Comparison of ENCODE assay signal across 18 cellular contexts in genomic region chr7:53642361-53642760, GRCh38.
A peak's percentile ranks its signal among the peaks of the same experiment; 100 is the strongest.
DNase-seq lines count a peak whose midpoint lies in the region; ATAC-seq, FAIRE-seq and TF ChIP-seq lines count a peak whose summit lies in the region.
"Had no signal": no experiment of that assay in that cellular context is flagged by ENCODE, and none has a peak within 500 bp of the region (broad histone marks: within the 10 kb centered on the region; RNA-seq: fewer than 3 reads in every experiment).

No MANE protein-coding gene starts in this region.

- peak overlapping the region; percentile 59; the same call in 1 of the 2 replicates for H3K4me2 ChIP-seq in GM23338
- H3K4me2 ChIP-seq in astrocyte (ENCODE audit: low read length), result no peak overlapping the region
- H3K4me2 ChIP-seq in neural progenitor cell, result no peak overlapping the region
- H3K4me2 ChIP-seq: A549 had no signal

- H3K9me3 ChIP-seq in astrocyte (ENCODE audit: insufficient read depth, low read depth, low read length) (no peaks in the 10 kb centered on the region), neural progenitor cell (ENCODE audit: low read depth) (no peaks in the 10 kb centered on the region), HAP-1 (no peaks in the 10 kb centered on the region)
- H3K9me3 ChIP-seq: A549 had no signal

- H3K27me3 ChIP-seq in GM23338 (ENCODE audit: insufficient read depth) (no peaks in the 10 kb centered on the region), astrocyte (ENCODE audit: insufficient read depth, low read length) (no peaks in the 10 kb centered on the region), neural progenitor cell (no peaks in the 10 kb centered on the region), HAP-1 (ENCODE audit: low read depth) (no peaks in the 10 kb centered on the region)

- TF ChIP-seq CTCF in GM23338 (conservative IDR thresholded peaks at IDR 0.05; ENCODE audit: low read depth in 2 of 2) (no peak), astrocyte (IDR thresholded peaks at IDR 0.05; ENCODE audit: insufficient read depth, low read depth, low read length) (no peak), neural progenitor cell (IDR thresholded peaks at IDR 0.05) (no peak)

- DNase-seq in GM23338 (ENCODE audit: low spot score) (no peak), astrocyte (ENCODE audit: low read depth) (peak; percentile 12), iris pigment epithelial cell (ENCODE audit: low read depth) (peak; percentile 0), neural progenitor cell (ENCODE audit: low spot score) (no peak), NCI-H1694 treated with DMSO at 0.1 percent for 48 hours (lab: John Stamatoyannopoulos, UW) (no peak), HAP-1 (ENCODE audit: low spot score in 2 of 2) (no peak)
- DNase-seq in activated CD8-positive, alpha-beta memory T cell treated with anti-CD3 and anti-CD28 coated beads for 24 hours, result no peak
- DNase-seq: C1 segment of cervical spinal cord, NCI-H1048, NCI-H146, NCI-H2081 treated with DMSO at 0.1 percent for 48 hours, NCI-H510A treated with DMSO at 0.1 percent for 48 hours had no signal

- peaks cover 3% of the 10 kb centered on the region for H3K27me3 Mint-ChIP-seq in GM23338 (ENCODE audit: insufficient read depth, low read depth, poor library complexity)
- H3K27me3 Mint-ChIP-seq in astrocyte (ENCODE audit: low read depth, unreplicated experiment), result no peaks in the 10 kb centered on the region
- H3K27me3 Mint-ChIP-seq in neural progenitor cell (ENCODE audit: insufficient read depth, low read depth), result no peaks in the 10 kb centered on the region

- FAIRE-seq in astrocyte (lab: Jason Lieb, UNC), result no peak
- FAIRE-seq: A549, K562 had no signal

- in situ Hi-C loops in HAP-1 (cut with MboI; ENCODE audit: low sequenced_read_pairs), result no loop called here

- H3K9ac ChIP-seq in astrocyte (ENCODE audit: low read length) (no peak overlapping the region), neural progenitor cell (no peak overlapping the region)

- H3K36me3 Mint-ChIP-seq in GM23338 (ENCODE audit: low read depth) (peaks cover 11% of the 10 kb centered on the region; the same call in 2 of the 3 replicates), astrocyte (ENCODE audit: low read depth, unreplicated experiment) (no peaks in the 10 kb centered on the region), neural progenitor cell (no peaks in the 10 kb centered on the region)

- H3K4me1 Mint-ChIP-seq in GM23338, result peaks cover 25% of the 10 kb centered on the region
- peaks cover 22% of the 10 kb centered on the region for H3K4me1 Mint-ChIP-seq in astrocyte (ENCODE audit: low read depth, unreplicated experiment)
- peaks cover 15% of the 10 kb centered on the region for H3K4me1 Mint-ChIP-seq in neural progenitor cell

- H3F3A ChIP-seq in GM23338 (replicated peaks; ENCODE audit: low read depth), result no peaks in the 10 kb centered on the region
- H3F3A ChIP-seq in neural progenitor cell (ENCODE audit: low read depth), result no peaks in the 10 kb centered on the region

- H4K20me1 ChIP-seq in GM23338 (replicated peaks; ENCODE audit: insufficient read depth) (no peaks in the 10 kb centered on the region), astrocyte (ENCODE audit: insufficient read depth, low read length) (no peaks in the 10 kb centered on the region), neural progenitor cell (ENCODE audit: low read depth) (no peaks in the 10 kb centered on the region)

- H3K36me3 ChIP-seq in GM23338 (ENCODE audit: insufficient read depth) (no peaks in the 10 kb centered on the region), astrocyte (ENCODE audit: insufficient read depth, low read length) (no peaks in the 10 kb centered on the region), neural progenitor cell (no peaks in the 10 kb centered on the region), HAP-1 (replicated peaks) (no peaks in the 10 kb centered on the region)

- H3K4me3 Mint-ChIP-seq in GM23338 (no peak overlapping the region), astrocyte (ENCODE audit: unreplicated experiment) (no peak overlapping the region), neural progenitor cell (no peak overlapping the region)

- H3K4me3 ChIP-seq in GM23338 (no peak overlapping the region), astrocyte (ENCODE audit: insufficient read depth, low read depth, low read length) (no peak overlapping the region), neural progenitor cell (no peak overlapping the region), HAP-1 (no peak overlapping the region)
- H3K4me3 ChIP-seq: A549, K562 had no signal

- H3K27ac ChIP-seq in GM23338 (ENCODE audit: low read depth) (no peak overlapping the region), astrocyte (ENCODE audit: low read depth, low read length) (no peak overlapping the region), neural progenitor cell (no peak overlapping the region)
- H3K27ac ChIP-seq: A549 had no signal

- H3K27ac Mint-ChIP-seq in GM23338 (no peak overlapping the region), astrocyte (ENCODE audit: unreplicated experiment) (peak overlapping the region; percentile 96), neural progenitor cell (peak overlapping the region; percentile 10)

- H3K9me2 ChIP-seq in GM23338 (ENCODE audit: insufficient read depth), result peaks cover 2% of the 10 kb centered on the region; the same call in 1 of the 2 replicates

- H3K9me3 Mint-ChIP-seq in GM23338 (peaks cover 2% of the 10 kb centered on the region; the same call in 1 of the 3 replicates), astrocyte (ENCODE audit: unreplicated experiment) (peaks cover 3% of the 10 kb centered on the region), neural progenitor cell (peaks cover 6% of the 10 kb centered on the region)

- ATAC-seq in GM23338 (no peak), GM21576 (IDR thresholded peaks at IDR 0.05; ENCODE audit: unreplicated experiment) (no peak)
- ATAC-seq: A549, HCT116, K562, Panc1, Right ventricle myocardium inferior had no signal

- H2AFZ ChIP-seq in GM23338 (no peak overlapping the region), astrocyte (ENCODE audit: low read depth, low read length) (no peak overlapping the region), neural progenitor cell (replicated peaks) (no peak overlapping the region)

- H3K4me1 ChIP-seq in GM23338 (ENCODE audit: insufficient read depth), result peaks cover 17% of the 10 kb centered on the region
- no peaks in the 10 kb centered on the region for H3K4me1 ChIP-seq in astrocyte (ENCODE audit: insufficient read depth, low read length)
- no peaks in the 10 kb centered on the region for H3K4me1 ChIP-seq in neural progenitor cell
- no peaks in the 10 kb centered on the region for H3K4me1 ChIP-seq in HAP-1
- H3K4me1 ChIP-seq: A549 had no signal

- H3K79me2 ChIP-seq in GM23338 (replicated peaks; ENCODE audit: insufficient read depth) (no peaks in the 10 kb centered on the region), astrocyte (ENCODE audit: insufficient read depth, low read length) (no peaks in the 10 kb centered on the region), neural progenitor cell (ENCODE audit: low read depth) (no peaks in the 10 kb centered on the region)

TF ChIP-seq in GM23338, 12 proteins besides CTCF, POLR2A, EP300 and RAD21:
- TF ChIP-seq ETS1 (IDR thresholded peaks at IDR 0.05) (no peak), CREB1 (CRISPR knock-in tag; IDR thresholded peaks at IDR 0.05; ENCODE audit: low read depth) (no peak), POLR2AphosphoS5 (IDR thresholded peaks at IDR 0.05; ENCODE audit: low read depth) (no peak)

Comparison
In these comparisons a context has a peak if more than half of its experiments do, and no peak if none do; other contexts are left out.
1. DNase-seq: peak in astrocyte (single experiment) and iris pigment epithelial cell (single experiment); none in GM23338 (single experiment), neural progenitor cell (single experiment), activated CD8-positive, alpha-beta memory T cell treated with anti-CD3 and anti-CD28 coated beads for 24 hours (single experiment), NCI-H1694 treated with DMSO at 0.1 percent for 48 hours (single experiment) and HAP-1 (0 of 2).